Comparison of ENCODE assay signal across 1 cellular context in the genomic region with DNA sequence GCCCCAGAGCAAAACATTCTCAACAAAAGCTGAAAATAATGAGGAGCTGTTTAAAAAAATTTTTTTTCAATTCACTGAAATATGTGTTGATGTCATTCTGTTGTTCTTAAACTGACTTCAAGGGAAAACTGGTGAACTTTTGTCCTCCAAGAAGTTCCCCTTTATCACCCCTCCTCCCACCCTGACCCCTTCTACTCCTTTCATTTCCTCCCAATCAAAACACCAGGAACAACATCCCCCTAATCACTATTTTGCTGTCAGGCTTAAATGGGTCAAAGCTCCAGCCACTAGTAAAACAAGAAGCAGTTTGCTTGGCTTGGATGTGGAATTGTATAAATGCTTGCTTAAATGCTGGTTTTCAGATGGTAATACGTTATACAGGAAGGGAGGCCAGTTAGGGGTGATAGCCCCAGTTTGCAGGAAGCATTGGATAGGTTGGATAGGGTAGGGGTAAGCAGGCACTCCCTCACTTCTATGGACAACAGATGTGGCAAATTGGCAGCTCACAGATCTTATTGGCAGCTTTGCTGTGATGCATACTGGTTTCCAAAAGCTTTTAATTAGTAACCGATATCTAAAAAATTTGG.
TF ChIP-seq lines count a peak whose summit lies in the region.

No MANE protein-coding gene starts in this region.

TF ChIP-seq in HepG2, 621 proteins besides CTCF, POLR2A, EP300 and RAD21 (continued from another document):
- TF ChIP-seq, protein P1, sequence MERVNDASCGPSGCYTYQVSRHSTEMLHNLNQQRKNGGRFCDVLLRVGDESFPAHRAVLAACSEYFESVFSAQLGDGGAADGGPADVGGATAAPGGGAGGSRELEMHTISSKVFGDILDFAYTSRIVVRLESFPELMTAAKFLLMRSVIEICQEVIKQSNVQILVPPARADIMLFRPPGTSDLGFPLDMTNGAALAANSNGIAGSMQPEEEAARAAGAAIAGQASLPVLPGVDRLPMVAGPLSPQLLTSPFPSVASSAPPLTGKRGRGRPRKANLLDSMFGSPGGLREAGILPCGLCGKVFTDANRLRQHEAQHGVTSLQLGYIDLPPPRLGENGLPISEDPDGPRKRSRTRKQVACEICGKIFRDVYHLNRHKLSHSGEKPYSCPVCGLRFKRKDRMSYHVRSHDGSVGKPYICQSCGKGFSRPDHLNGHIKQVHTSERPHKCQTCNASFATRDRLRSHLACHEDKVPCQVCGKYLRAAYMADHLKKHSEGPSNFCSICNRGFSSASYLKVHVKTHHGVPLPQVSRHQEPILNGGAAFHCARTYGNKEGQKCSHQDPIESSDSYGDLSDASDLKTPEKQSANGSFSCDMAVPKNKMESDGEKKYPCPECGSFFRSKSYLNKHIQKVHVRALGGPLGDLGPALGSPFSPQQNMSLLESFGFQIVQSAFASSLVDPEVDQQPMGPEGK (CRISPR knock-in tag; IDR thresholded peaks at IDR 0.05), result no peak
- TF ChIP-seq ZNF678 (CRISPR knock-in tag; IDR thresholded peaks at IDR 0.05) (no peak), ADNP (CRISPR knock-in tag; IDR thresholded peaks at IDR 0.05) (no peak), ZSCAN30 (CRISPR knock-in tag; IDR thresholded peaks at IDR 0.05) (no peak), LCORL (IDR thresholded peaks at IDR 0.05) (no peak), LCORL (CRISPR knock-in tag; IDR thresholded peaks at IDR 0.05) (no peak), HMGA1 (CRISPR knock-in tag; conservative IDR thresholded peaks at IDR 0.05) (no peak), ZNF660 (CRISPR knock-in tag; IDR thresholded peaks at IDR 0.05; ENCODE audit: borderline replicate concordance, low read depth) (no peak), KDM5A (IDR thresholded peaks at IDR 0.05; ENCODE audit: borderline replicate concordance, low read length) (no peak), ZNF572 (CRISPR knock-in tag; IDR thresholded peaks at IDR 0.05) (no peak), NCOA5 (CRISPR knock-in tag; IDR thresholded peaks at IDR 0.05) (no peak)
- TF ChIP-seq, protein P2, sequence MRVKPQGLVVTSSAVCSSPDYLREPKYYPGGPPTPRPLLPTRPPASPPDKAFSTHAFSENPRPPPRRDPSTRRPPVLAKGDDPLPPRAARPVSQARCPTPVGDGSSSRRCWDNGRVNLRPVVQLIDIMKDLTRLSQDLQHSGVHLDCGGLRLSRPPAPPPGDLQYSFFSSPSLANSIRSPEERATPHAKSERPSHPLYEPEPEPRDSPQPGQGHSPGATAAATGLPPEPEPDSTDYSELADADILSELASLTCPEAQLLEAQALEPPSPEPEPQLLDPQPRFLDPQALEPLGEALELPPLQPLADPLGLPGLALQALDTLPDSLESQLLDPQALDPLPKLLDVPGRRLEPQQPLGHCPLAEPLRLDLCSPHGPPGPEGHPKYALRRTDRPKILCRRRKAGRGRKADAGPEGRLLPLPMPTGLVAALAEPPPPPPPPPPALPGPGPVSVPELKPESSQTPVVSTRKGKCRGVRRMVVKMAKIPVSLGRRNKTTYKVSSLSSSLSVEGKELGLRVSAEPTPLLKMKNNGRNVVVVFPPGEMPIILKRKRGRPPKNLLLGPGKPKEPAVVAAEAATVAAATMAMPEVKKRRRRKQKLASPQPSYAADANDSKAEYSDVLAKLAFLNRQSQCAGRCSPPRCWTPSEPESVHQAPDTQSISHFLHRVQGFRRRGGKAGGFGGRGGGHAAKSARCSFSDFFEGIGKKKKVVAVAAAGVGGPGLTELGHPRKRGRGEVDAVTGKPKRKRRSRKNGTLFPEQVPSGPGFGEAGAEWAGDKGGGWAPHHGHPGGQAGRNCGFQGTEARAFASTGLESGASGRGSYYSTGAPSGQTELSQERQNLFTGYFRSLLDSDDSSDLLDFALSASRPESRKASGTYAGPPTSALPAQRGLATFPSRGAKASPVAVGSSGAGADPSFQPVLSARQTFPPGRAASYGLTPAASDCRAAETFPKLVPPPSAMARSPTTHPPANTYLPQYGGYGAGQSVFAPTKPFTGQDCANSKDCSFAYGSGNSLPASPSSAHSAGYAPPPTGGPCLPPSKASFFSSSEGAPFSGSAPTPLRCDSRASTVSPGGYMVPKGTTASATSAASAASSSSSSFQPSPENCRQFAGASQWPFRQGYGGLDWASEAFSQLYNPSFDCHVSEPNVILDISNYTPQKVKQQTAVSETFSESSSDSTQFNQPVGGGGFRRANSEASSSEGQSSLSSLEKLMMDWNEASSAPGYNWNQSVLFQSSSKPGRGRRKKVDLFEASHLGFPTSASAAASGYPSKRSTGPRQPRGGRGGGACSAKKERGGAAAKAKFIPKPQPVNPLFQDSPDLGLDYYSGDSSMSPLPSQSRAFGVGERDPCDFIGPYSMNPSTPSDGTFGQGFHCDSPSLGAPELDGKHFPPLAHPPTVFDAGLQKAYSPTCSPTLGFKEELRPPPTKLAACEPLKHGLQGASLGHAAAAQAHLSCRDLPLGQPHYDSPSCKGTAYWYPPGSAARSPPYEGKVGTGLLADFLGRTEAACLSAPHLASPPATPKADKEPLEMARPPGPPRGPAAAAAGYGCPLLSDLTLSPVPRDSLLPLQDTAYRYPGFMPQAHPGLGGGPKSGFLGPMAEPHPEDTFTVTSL (CRISPR knock-in tag; IDR thresholded peaks at IDR 0.05; ENCODE audit: borderline replicate concordance), result no peak
- TF ChIP-seq, protein P3, sequence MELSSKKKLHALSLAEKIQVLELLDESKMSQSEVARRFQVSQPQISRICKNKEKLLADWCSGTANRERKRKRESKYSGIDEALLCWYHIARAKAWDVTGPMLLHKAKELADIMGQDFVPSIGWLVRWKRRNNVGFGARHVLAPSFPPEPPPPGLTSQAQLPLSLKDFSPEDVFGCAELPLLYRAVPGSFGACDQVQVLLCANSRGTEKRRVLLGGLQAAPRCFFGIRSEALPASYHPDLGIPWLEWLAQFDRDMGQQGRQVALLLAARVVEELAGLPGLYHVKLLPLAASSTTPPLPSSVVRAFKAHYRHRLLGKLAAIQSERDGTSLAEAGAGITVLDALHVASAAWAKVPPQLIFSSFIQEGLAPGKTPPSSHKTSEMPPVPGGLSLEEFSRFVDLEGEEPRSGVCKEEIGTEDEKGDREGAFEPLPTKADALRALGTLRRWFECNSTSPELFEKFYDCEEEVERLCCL (CRISPR knock-in tag; IDR thresholded peaks at IDR 0.05; ENCODE audit: borderline replicate concordance), result no peak
- TF ChIP-seq, protein P4, sequence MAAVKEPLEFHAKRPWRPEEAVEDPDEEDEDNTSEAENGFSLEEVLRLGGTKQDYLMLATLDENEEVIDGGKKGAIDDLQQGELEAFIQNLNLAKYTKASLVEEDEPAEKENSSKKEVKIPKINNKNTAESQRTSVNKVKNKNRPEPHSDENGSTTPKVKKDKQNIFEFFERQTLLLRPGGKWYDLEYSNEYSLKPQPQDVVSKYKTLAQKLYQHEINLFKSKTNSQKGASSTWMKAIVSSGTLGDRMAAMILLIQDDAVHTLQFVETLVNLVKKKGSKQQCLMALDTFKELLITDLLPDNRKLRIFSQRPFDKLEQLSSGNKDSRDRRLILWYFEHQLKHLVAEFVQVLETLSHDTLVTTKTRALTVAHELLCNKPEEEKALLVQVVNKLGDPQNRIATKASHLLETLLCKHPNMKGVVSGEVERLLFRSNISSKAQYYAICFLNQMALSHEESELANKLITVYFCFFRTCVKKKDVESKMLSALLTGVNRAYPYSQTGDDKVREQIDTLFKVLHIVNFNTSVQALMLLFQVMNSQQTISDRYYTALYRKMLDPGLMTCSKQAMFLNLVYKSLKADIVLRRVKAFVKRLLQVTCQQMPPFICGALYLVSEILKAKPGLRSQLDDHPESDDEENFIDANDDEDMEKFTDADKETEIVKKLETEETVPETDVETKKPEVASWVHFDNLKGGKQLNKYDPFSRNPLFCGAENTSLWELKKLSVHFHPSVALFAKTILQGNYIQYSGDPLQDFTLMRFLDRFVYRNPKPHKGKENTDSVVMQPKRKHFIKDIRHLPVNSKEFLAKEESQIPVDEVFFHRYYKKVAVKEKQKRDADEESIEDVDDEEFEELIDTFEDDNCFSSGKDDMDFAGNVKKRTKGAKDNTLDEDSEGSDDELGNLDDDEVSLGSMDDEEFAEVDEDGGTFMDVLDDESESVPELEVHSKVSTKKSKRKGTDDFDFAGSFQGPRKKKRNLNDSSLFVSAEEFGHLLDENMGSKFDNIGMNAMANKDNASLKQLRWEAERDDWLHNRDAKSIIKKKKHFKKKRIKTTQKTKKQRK (IDR thresholded peaks at IDR 0.05; ENCODE audit: low read length), result no peak
- TF ChIP-seq, protein P5, sequence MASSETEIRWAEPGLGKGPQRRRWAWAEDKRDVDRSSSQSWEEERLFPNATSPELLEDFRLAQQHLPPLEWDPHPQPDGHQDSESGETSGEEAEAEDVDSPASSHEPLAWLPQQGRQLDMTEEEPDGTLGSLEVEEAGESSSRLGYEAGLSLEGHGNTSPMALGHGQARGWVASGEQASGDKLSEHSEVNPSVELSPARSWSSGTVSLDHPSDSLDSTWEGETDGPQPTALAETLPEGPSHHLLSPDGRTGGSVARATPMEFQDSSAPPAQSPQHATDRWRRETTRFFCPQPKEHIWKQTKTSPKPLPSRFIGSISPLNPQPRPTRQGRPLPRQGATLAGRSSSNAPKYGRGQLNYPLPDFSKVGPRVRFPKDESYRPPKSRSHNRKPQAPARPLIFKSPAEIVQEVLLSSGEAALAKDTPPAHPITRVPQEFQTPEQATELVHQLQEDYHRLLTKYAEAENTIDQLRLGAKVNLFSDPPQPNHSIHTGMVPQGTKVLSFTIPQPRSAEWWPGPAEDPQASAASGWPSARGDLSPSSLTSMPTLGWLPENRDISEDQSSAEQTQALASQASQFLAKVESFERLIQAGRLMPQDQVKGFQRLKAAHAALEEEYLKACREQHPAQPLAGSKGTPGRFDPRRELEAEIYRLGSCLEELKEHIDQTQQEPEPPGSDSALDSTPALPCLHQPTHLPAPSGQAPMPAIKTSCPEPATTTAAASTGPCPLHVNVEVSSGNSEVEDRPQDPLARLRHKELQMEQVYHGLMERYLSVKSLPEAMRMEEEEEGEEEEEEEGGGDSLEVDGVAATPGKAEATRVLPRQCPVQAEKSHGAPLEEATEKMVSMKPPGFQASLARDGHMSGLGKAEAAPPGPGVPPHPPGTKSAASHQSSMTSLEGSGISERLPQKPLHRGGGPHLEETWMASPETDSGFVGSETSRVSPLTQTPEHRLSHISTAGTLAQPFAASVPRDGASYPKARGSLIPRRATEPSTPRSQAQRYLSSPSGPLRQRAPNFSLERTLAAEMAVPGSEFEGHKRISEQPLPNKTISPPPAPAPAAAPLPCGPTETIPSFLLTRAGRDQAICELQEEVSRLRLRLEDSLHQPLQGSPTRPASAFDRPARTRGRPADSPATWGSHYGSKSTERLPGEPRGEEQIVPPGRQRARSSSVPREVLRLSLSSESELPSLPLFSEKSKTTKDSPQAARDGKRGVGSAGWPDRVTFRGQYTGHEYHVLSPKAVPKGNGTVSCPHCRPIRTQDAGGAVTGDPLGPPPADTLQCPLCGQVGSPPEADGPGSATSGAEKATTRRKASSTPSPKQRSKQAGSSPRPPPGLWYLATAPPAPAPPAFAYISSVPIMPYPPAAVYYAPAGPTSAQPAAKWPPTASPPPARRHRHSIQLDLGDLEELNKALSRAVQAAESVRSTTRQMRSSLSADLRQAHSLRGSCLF (CRISPR knock-in tag; IDR thresholded peaks at IDR 0.05; ENCODE audit: borderline replicate concordance), result no peak
